In the genomic region with DNA sequence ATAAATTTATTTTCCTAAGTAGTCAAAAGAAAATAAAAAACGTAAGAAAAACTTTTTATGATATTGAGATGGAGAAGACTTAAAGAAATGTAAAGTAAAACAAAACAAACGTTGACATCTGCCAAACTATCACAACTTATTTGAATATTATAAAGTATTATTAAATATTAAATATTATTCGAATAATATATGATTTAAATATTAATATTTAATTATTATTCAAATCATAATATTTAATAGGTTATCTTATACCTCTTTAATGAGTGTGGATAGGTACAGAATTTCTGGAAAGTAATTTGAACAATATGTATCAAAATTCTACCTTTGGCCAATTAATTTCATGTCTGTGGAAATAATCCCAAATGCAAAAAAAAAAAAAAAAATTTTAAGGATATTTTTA, we compare ENCODE assay signal across 16 cellular contexts.
"Had no signal": no experiment of that assay in that cellular context is flagged by ENCODE, and none has a peak within 500 bp of the region (broad histone marks: within the 10 kb centered on the region; RNA-seq: fewer than 3 reads in every experiment).

No MANE protein-coding gene starts in this region.

- H3K27ac ChIP-seq: RWPE1 had no signal

- ATAC-seq: HepG2 had no signal

- DNase-seq: IMR-90, Karpas-422, KG1, MG63, NCI-H1092 treated with DMSO at 0.1 percent for 48 hours, NCI-H1436, NCI-H187 treated with DMSO at 0.1 percent for 48 hours, NCI-H2029 treated with DMSO at 0.1 percent for 48 hours, NCI-H2171 treated with DMSO at 0.1 percent for 48 hours, NCI-H524, NCI-H69, NCI-H774, SHP77, SK-N-SH had no signal

- H3K27me3 ChIP-seq: MG63 had no signal

- H3K4me3 ChIP-seq: MG63 had no signal

- H3K36me3 ChIP-seq: MG63 had no signal

- H3K9me3 ChIP-seq: MG63, SK-N-SH had no signal

- FAIRE-seq: HepG2 had no signal
